ENCODE assay signal across 21 cellular contexts in genomic region chr1:212689758-212690540, GRCh38.
"Had no signal": no experiment of that assay in that cellular context is flagged by ENCODE, and none has a peak within 500 bp of the region (broad histone marks: within the 10 kb centered on the region; RNA-seq: fewer than 3 reads in every experiment).

No MANE protein-coding gene starts in this region.

- H3K27ac Mint-ChIP-seq: activated B cell treated with CpG ODN at 0.5 μM for 24 hours; activated CD4-positive, alpha-beta T cell treated with anti-CD3 and anti-CD28 coated beads for 36 hours; activated naive CD4-positive, alpha-beta T cell treated with anti-CD3 and anti-CD28 coated beads, Interleukin-2, amount 10 ng/mL, durations not matched to agents 7 days and 5 days; nephron progenitor cell had no signal

- H3K36me3 Mint-ChIP-seq: activated naive CD4-positive, alpha-beta T cell treated with anti-CD3 and anti-CD28 coated beads, Interleukin-2, amount 10 ng/mL, durations not matched to agents 7 days and 5 days had no signal

- H3K9me3 ChIP-seq: esophagus squamous epithelium, gastrocnemius medialis, pancreas, psoas muscle, tibial artery, uterus had no signal

- H3K9me3 Mint-ChIP-seq: activated B cell treated with CpG ODN at 0.5 μM for 24 hours; activated naive CD4-positive, alpha-beta T cell treated with anti-CD3 and anti-CD28 coated beads, Interleukin-2, amount 10 ng/mL, durations not matched to agents 7 days and 5 days; nephron progenitor cell; stimulated activated naive CD8-positive, alpha-beta T cell treated with anti-CD3 and anti-CD28 coated beads, Interleukin-15, amount 100 ng/mL, for 72 hours had no signal

- ATAC-seq: activated CD4-positive, alpha-beta T cell treated with anti-CD3 and anti-CD28 coated beads for 36 hours; gastrocnemius medialis; pancreas; psoas muscle; right cardiac atrium; stimulated activated naive CD8-positive, alpha-beta T cell treated with anti-CD3 and anti-CD28 coated beads, Interleukin-15, amount 100 ng/mL, for 72 hours had no signal

- H3K27me3 ChIP-seq: tibial artery, uterus had no signal

- H3K4me3 ChIP-seq: cardiac muscle cell, esophagus squamous epithelium, gastrocnemius medialis, pancreas, psoas muscle, tibial artery, uterus had no signal

- H3K4me1 ChIP-seq: gastrocnemius medialis, pancreas, psoas muscle, tibial artery, uterus had no signal

- H3K27me3 Mint-ChIP-seq: activated B cell treated with CpG ODN at 0.5 μM for 24 hours; activated CD4-positive, alpha-beta T cell treated with anti-CD3 and anti-CD28 coated beads for 36 hours; activated naive CD4-positive, alpha-beta T cell treated with anti-CD3 and anti-CD28 coated beads, Interleukin-2, amount 10 ng/mL, durations not matched to agents 7 days and 5 days; stimulated activated naive CD8-positive, alpha-beta T cell treated with anti-CD3 and anti-CD28 coated beads, Interleukin-15, amount 100 ng/mL, for 72 hours had no signal

- H3K4me3 Mint-ChIP-seq: activated B cell treated with CpG ODN at 0.5 μM for 24 hours; activated CD4-positive, alpha-beta T cell treated with anti-CD3 and anti-CD28 coated beads for 36 hours; activated naive CD4-positive, alpha-beta T cell treated with anti-CD3 and anti-CD28 coated beads, Interleukin-2, amount 10 ng/mL, durations not matched to agents 7 days and 5 days; nephron progenitor cell had no signal

- FAIRE-seq: islet of Langerhans, pancreas had no signal

- H3K36me3 ChIP-seq: cardiac muscle cell, gastrocnemius medialis, pancreas, tibial artery, uterus had no signal

- H3K4me1 Mint-ChIP-seq: activated B cell treated with CpG ODN at 0.5 μM for 24 hours had no signal

- DNase-seq: activated B cell treated with CpG ODN at 0.5 μM for 24 hours; activated CD4-positive, alpha-beta T cell treated with anti-CD3 and anti-CD28 coated beads for 36 hours; activated CD4-positive, alpha-beta T cell treated with anti-CD3 and anti-CD28 coated beads, Interleukin-2, amount 50 U/mL, for 4 hours; activated naive CD4-positive, alpha-beta T cell treated with anti-CD3 and anti-CD28 coated beads, Interleukin-2, amount 10 ng/mL, durations not matched to agents 7 days and 5 days; activated T-cell treated with anti-CD3 and anti-CD28 coated beads, Interleukin-2, amount 50 U/mL, for 48 hours; amygdala; esophagus squamous epithelium; gastrocnemius medialis; hypothalamus; nephron progenitor cell; pancreas; psoas muscle; right cardiac atrium; stimulated activated CD4-positive, alpha-beta T cell treated with anti-CD3 and anti-CD28 coated beads, Interleukin-1b, Interleukin-23, amount 100 ng/mL, for 48 hours; stimulated activated naive CD8-positive, alpha-beta T cell treated with anti-CD3 and anti-CD28 coated beads, Interleukin-15, amount 100 ng/mL, for 72 hours; T-helper 1 cell; T-helper 9 cell; tibial artery; uterus had no signal

- H3K27ac ChIP-seq: cardiac muscle cell, esophagus squamous epithelium, gastrocnemius medialis, pancreas, psoas muscle, tibial artery, uterus had no signal
